In genomic region chr11:120317689-120318195, GRCh38 we compare ENCODE assay signal across 1 cellular context.
TF ChIP-seq lines count a peak whose summit lies in the region.

No MANE protein-coding gene starts in this region.

TF ChIP-seq in GM23338, 12 proteins besides CTCF, POLR2A, EP300 and RAD21:
- TF ChIP-seq, protein P1, sequence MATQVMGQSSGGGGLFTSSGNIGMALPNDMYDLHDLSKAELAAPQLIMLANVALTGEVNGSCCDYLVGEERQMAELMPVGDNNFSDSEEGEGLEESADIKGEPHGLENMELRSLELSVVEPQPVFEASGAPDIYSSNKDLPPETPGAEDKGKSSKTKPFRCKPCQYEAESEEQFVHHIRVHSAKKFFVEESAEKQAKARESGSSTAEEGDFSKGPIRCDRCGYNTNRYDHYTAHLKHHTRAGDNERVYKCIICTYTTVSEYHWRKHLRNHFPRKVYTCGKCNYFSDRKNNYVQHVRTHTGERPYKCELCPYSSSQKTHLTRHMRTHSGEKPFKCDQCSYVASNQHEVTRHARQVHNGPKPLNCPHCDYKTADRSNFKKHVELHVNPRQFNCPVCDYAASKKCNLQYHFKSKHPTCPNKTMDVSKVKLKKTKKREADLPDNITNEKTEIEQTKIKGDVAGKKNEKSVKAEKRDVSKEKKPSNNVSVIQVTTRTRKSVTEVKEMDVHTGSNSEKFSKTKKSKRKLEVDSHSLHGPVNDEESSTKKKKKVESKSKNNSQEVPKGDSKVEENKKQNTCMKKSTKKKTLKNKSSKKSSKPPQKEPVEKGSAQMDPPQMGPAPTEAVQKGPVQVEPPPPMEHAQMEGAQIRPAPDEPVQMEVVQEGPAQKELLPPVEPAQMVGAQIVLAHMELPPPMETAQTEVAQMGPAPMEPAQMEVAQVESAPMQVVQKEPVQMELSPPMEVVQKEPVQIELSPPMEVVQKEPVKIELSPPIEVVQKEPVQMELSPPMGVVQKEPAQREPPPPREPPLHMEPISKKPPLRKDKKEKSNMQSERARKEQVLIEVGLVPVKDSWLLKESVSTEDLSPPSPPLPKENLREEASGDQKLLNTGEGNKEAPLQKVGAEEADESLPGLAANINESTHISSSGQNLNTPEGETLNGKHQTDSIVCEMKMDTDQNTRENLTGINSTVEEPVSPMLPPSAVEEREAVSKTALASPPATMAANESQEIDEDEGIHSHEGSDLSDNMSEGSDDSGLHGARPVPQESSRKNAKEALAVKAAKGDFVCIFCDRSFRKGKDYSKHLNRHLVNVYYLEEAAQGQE (IDR thresholded peaks at IDR 0.05; ENCODE audit: unreplicated experiment), result no peak
